Comparison of ENCODE assay signal across 12 cellular contexts in the genomic region with DNA sequence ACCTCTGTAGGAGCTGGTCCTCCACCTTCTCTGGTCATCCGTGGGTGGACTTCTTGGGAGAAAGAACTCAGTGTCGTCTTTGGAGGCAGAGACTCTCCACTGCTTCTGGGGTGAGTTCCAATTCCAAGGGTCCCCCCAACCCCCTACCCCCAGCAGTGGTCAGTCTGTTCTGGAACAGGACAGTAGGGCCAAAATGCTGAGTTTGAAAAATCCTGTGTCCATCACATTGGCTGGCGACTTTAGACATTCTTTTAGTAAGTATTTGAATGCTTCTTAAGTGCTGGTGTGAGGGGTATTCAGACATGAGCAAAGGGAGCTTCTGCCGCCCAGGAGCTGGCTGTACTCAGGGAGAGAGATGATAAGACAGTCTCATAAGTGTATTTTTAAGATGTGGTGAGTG. TPM values are rescaled to one million over a fixed set of nuclear protein-coding genes. Genes with fewer than 3 reads are reported as not detected.
DNase-seq lines count a peak whose midpoint lies in the region; ATAC-seq, FAIRE-seq and TF ChIP-seq lines count a peak whose summit lies in the region.
"Had no signal": no experiment of that assay in that cellular context is flagged by ENCODE, and none has a peak within 500 bp of the region (broad histone marks: within the 10 kb centered on the region; RNA-seq: fewer than 3 reads in every experiment).

No MANE protein-coding gene starts in this region.

- H3K36me3 ChIP-seq in BLaER1 treated with 17β-estradiol and CSF1 and Interleukin-3, amounts not matched to agents 10 nM and 100 nM = peaks cover 52 to 56% (median 54%) of the 10 kb centered on the region in 11 experiments
- H3K36me3 ChIP-seq in HCT116 (ENCODE audit: control insufficient read depth in 1 of 2, insufficient read depth in 2 of 2, low read length in 2 of 2) (peaks cover 14 to 15% of the 10 kb centered on the region in 2 experiments; a peak in 2 of 4 replicates), K562 (ENCODE audit: control insufficient read depth, insufficient read depth, low read length) (peaks cover 52% of the 10 kb centered on the region)

- peaks cover 7% of the 10 kb centered on the region for H3K36me3 Mint-ChIP-seq in neural crest cell (ENCODE audit: low read depth)

- DNase-seq in HCT116 (ENCODE audit: low read depth, low spot score) (no peak), K562 (ENCODE audit: extremely low read depth in 1 of 4, low spot score in 3 of 4) (no peak), neural crest cell (ENCODE audit: low read depth, low spot score) (no peak), NCI-H1436 (lab: John Stamatoyannopoulos, UW) (no peak), HuH-7.5 (ENCODE audit: low spot score) (no peak)
- DNase-seq: activated gamma-delta T cell, midbrain, NCI-H2029 treated with DMSO at 0.1 percent for 48 hours had no signal

- 65% methylated on average over 4 of the region's 4 CpGs for WGBS in K562 (ENCODE audit: insufficient coverage, low coverage, missing lambda C conversion rate)

- no peaks in the 10 kb centered on the region for H3K9me3 Mint-ChIP-seq in neural crest cell

- TF ChIP-seq RAD21 in HCT116 (IDR thresholded peaks at IDR 0.05; ENCODE audit: low read depth) = no peak
- no peak for TF ChIP-seq RAD21 in K562 (CRISPR knock-in tag; conservative IDR thresholded peaks at IDR 0.05 in 1 of 2, IDR thresholded peaks at IDR 0.05 in 1 of 2)

- RAD21 ChIA-PET in HCT116 (lab: Charles Lee; ENCODE audit: low non-redundant PET in 1 of 2, low total read pairs in 2 of 2, uncharacterized antibody in 2 of 2, unreplicated experiment in 2 of 2) = no interaction called here

- CTCF ChIA-PET in HCT116 (lab: Charles Lee) (no interaction called here), K562 (lab: Yijun Ruan, JAX; ENCODE audit: low intra/inter-chr PET ratio) (no interaction called here)

- H3K9me3 ChIP-seq in BLaER1 treated with 17β-estradiol and CSF1 and Interleukin-3, amounts not matched to agents 10 nM and 100 nM (replicated peaks in 1 of 11) = peaks cover 0 to 36% (median 7%) of the 10 kb centered on the region in 11 experiments; a peak in 16 of 22 replicates
- H3K9me3 ChIP-seq in HCT116 (ENCODE audit: control insufficient read depth in 1 of 2, insufficient read depth in 1 of 2, low read depth in 1 of 2, low read length in 2 of 2) (no peaks in the 10 kb centered on the region), K562 (replicated peaks; ENCODE audit: control insufficient read depth, insufficient read depth, low read depth, low read length) (peaks cover 6% of the 10 kb centered on the region; the same call in 1 of the 2 replicates)
- H3K9me3 ChIP-seq: HAP-1 had no signal

- no peaks in the 10 kb centered on the region for H3K9me2 ChIP-seq in HCT116 (ENCODE audit: insufficient read depth)

- peak overlapping the region; percentile 81 to 97 (median 92) for H3K4me2 ChIP-seq in BLaER1 treated with 17β-estradiol and CSF1 and Interleukin-3, amounts not matched to agents 10 nM and 100 nM
- H3K4me2 ChIP-seq in HCT116 (ENCODE audit: low read length) (peak overlapping the region; percentile 88; the same call in 1 of the 2 replicates), K562 (ENCODE audit: insufficient read depth, low read length) (peak overlapping the region; percentile 91)

- H4K20me1 ChIP-seq in BLaER1 treated with 17β-estradiol and CSF1 and Interleukin-3, amounts not matched to agents 10 nM and 100 nM = peaks cover 42 to 66% (median 59%) of the 10 kb centered on the region in 11 experiments
- H4K20me1 ChIP-seq in HCT116 (ENCODE audit: insufficient read depth) = no peaks in the 10 kb centered on the region
- H4K20me1 ChIP-seq in K562 (replicated peaks; ENCODE audit: control insufficient read depth, insufficient read depth, low read length) = no peaks in the 10 kb centered on the region

- H3K9me1 ChIP-seq in K562 (ENCODE audit: control insufficient read depth, insufficient read depth, low read length) = peaks cover 2% of the 10 kb centered on the region

- peaks cover 27% of the 10 kb centered on the region for H3K4me1 Mint-ChIP-seq in neural crest cell

- H3K9ac ChIP-seq in BLaER1 treated with 17β-estradiol and CSF1 and Interleukin-3, amounts not matched to agents 10 nM and 100 nM = peak overlapping the region in 9 of 11 experiments; percentile 87 to 98 (median 89); a peak in 10 of 22 replicates
- H3K9ac ChIP-seq in HCT116 (ENCODE audit: low read length) (no peak overlapping the region), K562 (ENCODE audit: insufficient read depth in 1 of 2, low read depth in 2 of 2, low read length in 2 of 2) (peak overlapping the region; percentile 71 to 94; a peak in 2 of 4 replicates)

- in situ Hi-C loops in K562 (cut with MboI) = no loop called here

- peak overlapping the region in 9 of 10 experiments; percentile 74 to 96 (median 84); a peak in 14 of 20 replicates for H3K4me3 ChIP-seq in BLaER1 treated with 17β-estradiol and CSF1 and Interleukin-3, amounts not matched to agents 10 nM and 100 nM
- H3K4me3 ChIP-seq in HCT116 (replicated peaks in 1 of 2; ENCODE audit: low read depth in 1 of 2, low read length in 2 of 2) (no peak overlapping the region), K562 (peak overlapping the region; percentile 76)

- TF ChIP-seq POLR2A in HCT116 (IDR thresholded peaks at IDR 0.05; ENCODE audit: borderline replicate concordance, extremely low read depth, insufficient read depth, insufficient read length) (no peak), K562 (conservative IDR thresholded peaks at IDR 0.05) (no peak)

- no peak for TF ChIP-seq EP300 in K562 (IDR thresholded peaks at IDR 0.05; ENCODE audit: low read length)

- H3K79me2 ChIP-seq in HCT116 (ENCODE audit: insufficient read depth, low read length) = peaks cover 44% of the 10 kb centered on the region
- H3K79me2 ChIP-seq in K562 (ENCODE audit: control insufficient read depth, insufficient read depth, low read length) = peaks cover 59% of the 10 kb centered on the region

- intact Hi-C loops in HCT116 (cut with micrococcal nuclease) (no loop called here), K562 (cut with micrococcal nuclease) (no loop called here)

- no peak for ATAC-seq in HCT116
- no peak for ATAC-seq in K562
- no peak for ATAC-seq in esophagus mucosa

- FAIRE-seq in K562 (lab: Jason Lieb, UNC) = no peak
- FAIRE-seq: TTC549 had no signal

- H3K27ac Mint-ChIP-seq in neural crest cell (ENCODE audit: unreplicated experiment) = peak overlapping the region; percentile 19

- peak overlapping the region in 5 of 11 experiments; percentile 11 to 91 (median 45); a peak in 6 of 22 replicates for H3K27ac ChIP-seq in BLaER1 treated with 17β-estradiol and CSF1 and Interleukin-3, amounts not matched to agents 10 nM and 100 nM
- H3K27ac ChIP-seq in HCT116 (ENCODE audit: low read depth, low read length) = no peak overlapping the region
- H3K27ac ChIP-seq in K562 (ENCODE audit: extremely low read depth, low read depth, low read length) = peak overlapping the region; percentile 83; the same call in 2 of the 3 replicates

- peaks cover 50 to 62% (median 55%) of the 10 kb centered on the region in 10 experiments for H3K4me1 ChIP-seq in BLaER1 treated with 17β-estradiol and CSF1 and Interleukin-3, amounts not matched to agents 10 nM and 100 nM
- H3K4me1 ChIP-seq in HCT116 (ENCODE audit: control insufficient read depth in 1 of 2, insufficient read depth in 2 of 2, low read length in 2 of 2) (peaks cover 2 to 17% of the 10 kb centered on the region in 2 experiments; a peak in 2 of 4 replicates), K562 (replicated peaks in 1 of 2; ENCODE audit: control insufficient read depth in 2 of 2, insufficient read depth in 2 of 2, low read length in 2 of 2) (peaks cover 19 to 64% of the 10 kb centered on the region in 2 experiments; a peak in 4 of 5 replicates)
- H3K4me1 ChIP-seq: HAP-1 had no signal

- H3K27me3 Mint-ChIP-seq in neural crest cell (ENCODE audit: low read depth) = no peaks in the 10 kb centered on the region

- H2AFZ ChIP-seq in HCT116 (ENCODE audit: low read depth, low read length, poor library complexity, severe bottlenecking) (no peak overlapping the region), K562 (ENCODE audit: low read depth, low read length) (no peak overlapping the region)

- peak overlapping the region; percentile 87 for H3K4me3 Mint-ChIP-seq in neural crest cell

- BruUV-seq in HCT116 (replicated peaks; lab: Mats Ljungman, UMichigan) = no TSS peak
- no TSS peak for BruUV-seq in K562 (replicated peaks; lab: Mats Ljungman, UMichigan)

- POLR2A ChIA-PET in HCT116 (lab: Charles Lee) (no interaction called here), K562 (lab: Yijun Ruan, JAX) (no interaction called here)

- TF ChIP-seq CTCF in HCT116 (IDR thresholded peaks at IDR 0.05 in 2 of 3, conservative IDR thresholded peaks at IDR 0.05 in 1 of 3; ENCODE audit: borderline replicate concordance in 1 of 3, insufficient read depth in 1 of 3, low read depth in 2 of 3, low read length in 2 of 3) = no peak
- TF ChIP-seq CTCF in K562 (IDR thresholded peaks at IDR 0.05 in 2 of 3, conservative IDR thresholded peaks at IDR 0.05 in 1 of 3; ENCODE audit: insufficient read depth in 2 of 3, low read depth in 1 of 3, low read length in 3 of 3) = no peak
- TF ChIP-seq CTCF in neural crest cell (conservative IDR thresholded peaks at IDR 0.05) = no peak

- H3K27me3 ChIP-seq in BLaER1 treated with 17β-estradiol and CSF1 and Interleukin-3, amounts not matched to agents 10 nM and 100 nM = no peaks in the 10 kb centered on the region
- H3K27me3 ChIP-seq in HCT116 (ENCODE audit: insufficient read depth, low read length) = no peaks in the 10 kb centered on the region
- H3K27me3 ChIP-seq in K562 (ENCODE audit: control insufficient read depth in 2 of 2, insufficient read depth in 2 of 2, low read length in 2 of 2) = no peaks in the 10 kb centered on the region; a peak in 1 of 5 replicates

RNA-seq across cellular contexts. Expression of gene ZNF316, which starts 1.9 kb away (rescaled TPM):
- total RNA-seq in HCT116 (2021; ENCODE audit: unreplicated experiment) (25.0 TPM), K562 (2014; rRNA removed) (18.6 and 20.5 TPM in 2 replicates), K562 (2014; rRNA removed; fragmentation: Illumina TruSeq; extraction: Trizol) (9.2 and 10.4 TPM in 2 replicates), K562 (2015; rRNA removed; fragmentation: Illumina TruSeq; extraction: Trizol) (7.3 and 7.8 TPM in 2 replicates), K562 (2021) (25.2 and 34.0 TPM in 2 replicates), neural crest cell (40.7 and 43.8 TPM in 2 replicates), esophagus mucosa (10.4 TPM)
- polyA plus RNA-seq in HCT116 (2012) = 13.3 and 14.2 TPM in 2 replicates
- 41.8 and 68.9 TPM in 2 replicates for total RNA-seq in K562 (2011; cell fraction: chromatin; rRNA removed; ENCODE audit: low replicate concordance)
- 30.9 and 36.6 TPM in 2 replicates for total RNA-seq in K562 (2011; cell fraction: nucleolus; rRNA removed)
- 33.3 and 35.6 TPM in 2 replicates for total RNA-seq in K562 (2011; cell fraction: nucleoplasm; rRNA removed)
- polyA plus RNA-seq in K562 (2011; rRNA removed) (8.6 and 9.7 TPM in 2 replicates), K562 (2014; fragmentation: Illumina TruSeq; extraction: Trizol) (7.0 and 9.8 TPM in 2 replicates), K562 (2014; fragmentation: Nextera tagmentation; extraction: Ambion mirVana) (under 1 TPM; 0.10 to 0.14 TPM), K562 (2014; rRNA removed) (15.5 and 16.3 TPM in 2 replicates)
- polyA plus RNA-seq in K562 (2011; cell fraction: cytosol; rRNA removed) = 5.9 and 13.5 TPM in 2 replicates
- polyA plus RNA-seq in K562 (2011; cell fraction: nucleus; rRNA removed) = 38.1 and 50.4 TPM in 2 replicates
- polyA plus RNA-seq in K562 (2012) = 17.3 and 23.1 TPM in 2 replicates
- polyA minus RNA-seq in K562 (2011; rRNA and poly(A)+ RNA removed) = 7.3 and 7.4 TPM in 2 replicates
- 8.6 and 8.7 TPM in 2 replicates for polyA minus RNA-seq in K562 (2011; cell fraction: cytosol; rRNA and poly(A)+ RNA removed)
- polyA minus RNA-seq in K562 (2011; cell fraction: nucleus; rRNA and poly(A)+ RNA removed) = 9.0 and 12.6 TPM in 2 replicates

RNA-seq across cellular contexts. Expression of gene ZNF853, which starts 23.6 kb away (rescaled TPM):
- 0.05 TPM for total RNA-seq in HCT116 (2021; ENCODE audit: unreplicated experiment)
- 0.04 and 0.09 TPM in 2 replicates for polyA plus RNA-seq in HCT116 (2012)
- not detected in 2 replicates for total RNA-seq in K562 (2011; cell fraction: chromatin; rRNA removed; ENCODE audit: low replicate concordance)
- 0.17 TPM in 1 of 2 replicates, not detected in the other for total RNA-seq in K562 (2011; cell fraction: nucleolus; rRNA removed)
- total RNA-seq in K562 (2011; cell fraction: nucleoplasm; rRNA removed) = not detected in 2 replicates
- total RNA-seq in K562 (2014; rRNA removed) = 0.04 TPM in 1 of 2 replicates, not detected in the other
- total RNA-seq in K562 (2014; rRNA removed; fragmentation: Illumina TruSeq; extraction: Trizol) = not detected in 2 replicates
- not detected in 2 replicates for total RNA-seq in K562 (2015; rRNA removed; fragmentation: Illumina TruSeq; extraction: Trizol)
- not detected in 2 replicates for total RNA-seq in K562 (2021)
- 0.05 TPM in 1 of 2 replicates, not detected in the other for polyA plus RNA-seq in K562 (2011; rRNA removed)
- polyA plus RNA-seq in K562 (2011; cell fraction: cytosol; rRNA removed) = 0.01 and 0.03 TPM in 2 replicates
- 0.04 TPM in 1 of 2 replicates, not detected in the other for polyA plus RNA-seq in K562 (2011; cell fraction: nucleus; rRNA removed)
- polyA plus RNA-seq in K562 (2012) = 0.06 TPM in 1 of 2 replicates, not detected in the other
- 0.03 TPM in 1 of 2 replicates, not detected in the other for polyA plus RNA-seq in K562 (2014; fragmentation: Illumina TruSeq; extraction: Trizol)
- polyA plus RNA-seq in K562 (2014; fragmentation: Nextera tagmentation; extraction: Ambion mirVana) = not detected
- polyA plus RNA-seq in K562 (2014; rRNA removed) = not detected in 2 replicates
- 0.32 TPM in 1 of 2 replicates, not detected in the other for polyA minus RNA-seq in K562 (2011; rRNA and poly(A)+ RNA removed)
- polyA minus RNA-seq in K562 (2011; cell fraction: cytosol; rRNA and poly(A)+ RNA removed) = not detected in 2 replicates
- not detected in 2 replicates for polyA minus RNA-seq in K562 (2011; cell fraction: nucleus; rRNA and poly(A)+ RNA removed)
- total RNA-seq in neural crest cell = 9.2 and 9.7 TPM in 2 replicates
- total RNA-seq in esophagus mucosa = 0.24 TPM

RNA-seq across cellular contexts. Expression of gene INTS15, which starts 49.2 kb away (rescaled TPM):
- 24.3 TPM for total RNA-seq in HCT116 (2021; ENCODE audit: unreplicated experiment)
- 13.1 and 14.6 TPM in 2 replicates for polyA plus RNA-seq in HCT116 (2012)
- 27.7 and 71.3 TPM in 2 replicates for total RNA-seq in K562 (2011; cell fraction: chromatin; rRNA removed; ENCODE audit: low replicate concordance)
- 41.2 and 44.5 TPM in 2 replicates for total RNA-seq in K562 (2011; cell fraction: nucleolus; rRNA removed)
- total RNA-seq in K562 (2011; cell fraction: nucleoplasm; rRNA removed) = 27.3 and 28.3 TPM in 2 replicates
- 12.6 and 21.2 TPM in 2 replicates for total RNA-seq in K562 (2014; rRNA removed)
- 8.3 and 8.4 TPM in 2 replicates for total RNA-seq in K562 (2014; rRNA removed; fragmentation: Illumina TruSeq; extraction: Trizol)
- 10.3 and 10.9 TPM in 2 replicates for total RNA-seq in K562 (2015; rRNA removed; fragmentation: Illumina TruSeq; extraction: Trizol)
- 23.5 and 24.6 TPM in 2 replicates for total RNA-seq in K562 (2021)
- 11.6 and 17.2 TPM in 2 replicates for polyA plus RNA-seq in K562 (2011; rRNA removed)
- polyA plus RNA-seq in K562 (2011; cell fraction: cytosol; rRNA removed) = 17.0 and 23.4 TPM in 2 replicates
- 20.9 and 27.8 TPM in 2 replicates for polyA plus RNA-seq in K562 (2011; cell fraction: nucleus; rRNA removed)
- polyA plus RNA-seq in K562 (2012) = 21.6 and 35.8 TPM in 2 replicates
- 26.4 and 28.9 TPM in 2 replicates for polyA plus RNA-seq in K562 (2014; fragmentation: Illumina TruSeq; extraction: Trizol)
- under 1 TPM; 0.52 to 0.57 TPM for polyA plus RNA-seq in K562 (2014; fragmentation: Nextera tagmentation; extraction: Ambion mirVana)
- polyA plus RNA-seq in K562 (2014; rRNA removed) = 16.8 and 17.9 TPM in 2 replicates
- 7.0 and 7.2 TPM in 2 replicates for polyA minus RNA-seq in K562 (2011; rRNA and poly(A)+ RNA removed)
- polyA minus RNA-seq in K562 (2011; cell fraction: cytosol; rRNA and poly(A)+ RNA removed) = 8.8 and 11.4 TPM in 2 replicates
- polyA minus RNA-seq in K562 (2011; cell fraction: nucleus; rRNA and poly(A)+ RNA removed) = 8.8 and 8.9 TPM in 2 replicates
- 50.4 and 55.7 TPM in 2 replicates for total RNA-seq in neural crest cell
- 13.7 TPM for total RNA-seq in esophagus mucosa

Comparison
In these comparisons a context has a peak if more than half of its experiments do, and no peak if none do; other contexts are left out.
1. H3K4me3 ChIP-seq: peak in BLaER1 treated with 17β-estradiol and CSF1 and Interleukin-3, amounts not matched to agents 10 nM and 100 nM (9 of 10) and K562 (single experiment); none in HCT116 (0 of 2).
2. Peak in every context shown above with its lines, with median percentiles within 50 percentile points of each other: H3K4me2 ChIP-seq.